27 cellular contexts compared by ENCODE assay signal in the genomic region with DNA sequence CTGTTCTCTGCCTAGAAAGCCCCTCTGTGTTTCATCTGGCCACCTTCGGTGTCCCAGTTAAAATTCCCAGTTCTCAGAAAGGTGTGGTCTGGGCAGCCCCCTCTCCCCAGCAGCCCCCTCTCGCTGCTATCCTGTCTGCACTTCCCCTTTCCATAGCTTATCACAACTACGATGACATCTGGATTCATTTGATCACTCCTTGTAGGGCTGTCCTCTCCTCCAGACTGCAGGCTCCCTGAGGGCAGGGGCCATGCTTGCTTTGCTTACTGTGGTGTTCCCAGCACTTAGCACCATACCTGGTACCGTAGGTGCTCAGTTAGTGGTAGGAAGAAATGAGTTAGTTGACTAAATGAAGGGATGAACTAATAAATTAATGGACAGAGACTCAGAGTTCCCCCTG. TPM values are rescaled to one million over a fixed set of nuclear protein-coding genes. Genes with fewer than 3 reads are reported as not detected.
"Had no signal": no experiment of that assay in that cellular context is flagged by ENCODE, and none has a peak within 500 bp of the region (broad histone marks: within the 10 kb centered on the region; RNA-seq: fewer than 3 reads in every experiment).

No MANE protein-coding gene starts in this region.

- H3K27ac Mint-ChIP-seq: activated naive CD8-positive, alpha-beta T cell; effector memory CD8-positive, alpha-beta T cell; neural progenitor cell; stimulated activated naive CD8-positive, alpha-beta T cell treated with anti-CD3 and anti-CD28 coated beads, Interleukin-15, amount 100 ng/mL, for 72 hours; T-cell had no signal

- H3K9me3 ChIP-seq: body of pancreas, ovary, right lobe of liver, suprapubic skin had no signal

- H3K4me3 Mint-ChIP-seq: activated naive CD8-positive, alpha-beta T cell; activated T-cell treated with anti-CD3 and anti-CD28 coated beads, Interleukin-2, amount 50 U/mL, for 4 hours; effector memory CD8-positive, alpha-beta T cell; neural progenitor cell; stimulated activated naive CD8-positive, alpha-beta T cell treated with anti-CD3 and anti-CD28 coated beads, Interleukin-15, amount 100 ng/mL, for 72 hours; T-cell had no signal

- H3K36me3 ChIP-seq: neural progenitor cell, ovary, right lobe of liver, suprapubic skin had no signal

- H3K27ac ChIP-seq: body of pancreas, foreskin keratinocyte, neural progenitor cell, ovary, right lobe of liver, suprapubic skin had no signal

- H3K4me2 ChIP-seq: neural progenitor cell had no signal

- H3K9ac ChIP-seq: neural progenitor cell had no signal

- DNase-seq: activated CD4-positive, alpha-beta T cell treated with anti-CD3 and anti-CD28 coated beads, Interleukin-2, amount 50 U/mL, for 1 hour; activated CD4-positive, CD25-positive, alpha-beta regulatory T cell treated with anti-CD3 and anti-CD28 coated beads, Interleukin-2, amount 50 U/mL, for 72 hours; activated CD8-positive, alpha-beta memory T cell treated with anti-CD3 and anti-CD28 coated beads, Interleukin-2, amount 50 U/mL, for 4 hours; activated gamma-delta T cell; activated T-cell treated with anti-CD3 and anti-CD28 coated beads, Interleukin-2, amount 50 U/mL, for 4 hours; amygdala; dermis blood vessel endothelial cell; effector memory CD8-positive, alpha-beta T cell; foreskin keratinocyte; hippocampal formation; islet precursor cell; small intestine; stimulated activated CD4-positive, alpha-beta T cell treated with anti-CD3 and anti-CD28 coated beads, Interleukin-4, amount 100 ng/mL, for 1 hour; stimulated activated naive CD8-positive, alpha-beta T cell treated with anti-CD3 and anti-CD28 coated beads, Interleukin-15, amount 100 ng/mL, for 72 hours; T-cell; T-helper 9 cell had no signal

- H3K27me3 ChIP-seq: body of pancreas, neural progenitor cell, ovary, right lobe of liver had no signal

- H3K4me1 ChIP-seq: body of pancreas, foreskin keratinocyte, neural progenitor cell, right lobe of liver, suprapubic skin had no signal

- H2AFZ ChIP-seq: neural progenitor cell had no signal

- ATAC-seq: activated T-cell treated with anti-CD3 and anti-CD28 coated beads, Interleukin-2, amount 50 U/mL, for 4 hours; body of pancreas; effector memory CD8-positive, alpha-beta T cell; foreskin keratinocyte; left lobe of liver; right lobe of liver; SK-N-SH treated with all-trans-retinoic acid at 6 μM for 48 hours; stimulated activated naive CD8-positive, alpha-beta T cell treated with anti-CD3 and anti-CD28 coated beads, Interleukin-15, amount 100 ng/mL, for 72 hours; T-cell had no signal

- H3K36me3 Mint-ChIP-seq: activated naive CD8-positive, alpha-beta T cell; neural progenitor cell; T-cell had no signal

- H3K4me3 ChIP-seq: body of pancreas, neural progenitor cell, ovary, right lobe of liver, suprapubic skin had no signal

- H3K4me1 Mint-ChIP-seq: stimulated activated naive CD8-positive, alpha-beta T cell treated with anti-CD3 and anti-CD28 coated beads, Interleukin-15, amount 100 ng/mL, for 72 hours; T-cell had no signal

RNA-seq across cellular contexts. Expression of a gene that starts 26.3 kb away (rescaled TPM):
- total RNA-seq: activated T-cell treated with anti-CD3 and anti-CD28 coated beads, Interleukin-2, amount 50 U/mL, for 4 hours; body of pancreas; cardiac septum; dermis blood vessel endothelial cell; fibroblast of lung; foreskin keratinocyte; left lobe of liver; myocyte; ovary; suprapubic skin; T-cell had no signal
- polyA plus RNA-seq: fibroblast of lung, foreskin keratinocyte, ovary, small intestine had no signal

RNA-seq across cellular contexts. Expression of a gene that starts 50.8 kb away (rescaled TPM):
- total RNA-seq: activated T-cell treated with anti-CD3 and anti-CD28 coated beads, Interleukin-2, amount 50 U/mL, for 4 hours; body of pancreas; cardiac septum; dermis blood vessel endothelial cell; foreskin keratinocyte; myocyte had no signal
- polyA plus RNA-seq: fibroblast of lung, foreskin keratinocyte, small intestine had no signal
